Comparison of ENCODE assay signal across 19 cellular contexts in the genomic region with DNA sequence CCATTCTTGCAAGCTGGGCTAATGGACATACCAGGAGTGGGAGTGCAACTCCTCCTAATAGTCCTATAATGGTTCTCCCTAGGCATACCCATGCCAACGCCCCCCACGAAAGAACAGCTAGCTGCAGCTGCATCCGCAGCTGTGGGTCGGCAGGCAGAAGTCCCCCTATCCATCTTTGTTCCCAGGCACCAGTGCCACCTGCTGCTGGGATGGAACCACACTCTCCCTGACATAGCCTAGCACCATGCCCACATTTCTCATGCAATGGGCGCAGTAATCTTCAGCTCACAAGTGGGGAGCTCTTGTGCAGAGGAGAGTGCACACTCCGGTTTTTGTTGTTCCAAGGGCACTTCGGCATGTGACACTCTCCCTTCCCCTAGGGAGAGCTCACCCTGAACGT.
"Had no signal": no experiment of that assay in that cellular context is flagged by ENCODE, and none has a peak within 500 bp of the region (broad histone marks: within the 10 kb centered on the region; RNA-seq: fewer than 3 reads in every experiment).

No MANE protein-coding gene starts in this region.

- H3K4me1 ChIP-seq: colonic mucosa, foreskin keratinocyte, parathyroid adenoma, prostate gland, suprapubic skin, thyroid gland, upper lobe of left lung, uterus had no signal

- FAIRE-seq: endothelial cell of umbilical vein, islet of Langerhans had no signal

- H3K9ac ChIP-seq: parathyroid adenoma had no signal

- H3K36me3 ChIP-seq: colonic mucosa, prostate gland, suprapubic skin, thyroid gland, upper lobe of left lung, uterus had no signal

- H3K27ac Mint-ChIP-seq: naive thymus-derived CD8-positive, alpha-beta T cell had no signal

- H3K79me2 ChIP-seq: parathyroid adenoma had no signal

- H3K4me3 Mint-ChIP-seq: naive thymus-derived CD8-positive, alpha-beta T cell had no signal

- H3K9me3 ChIP-seq: colonic mucosa, prostate gland, suprapubic skin, thyroid gland, uterus had no signal

- H3K4me3 ChIP-seq: colonic mucosa, prostate gland, suprapubic skin, thyroid gland, upper lobe of left lung, uterus had no signal

- H3K27ac ChIP-seq: colonic mucosa, foreskin keratinocyte, parathyroid adenoma, prostate gland, suprapubic skin, thyroid gland, upper lobe of left lung, uterus had no signal

- ATAC-seq: foreskin keratinocyte; naive thymus-derived CD8-positive, alpha-beta T cell; sciatic nerve had no signal

- H3K27me3 Mint-ChIP-seq: naive thymus-derived CD8-positive, alpha-beta T cell had no signal

- H3K27me3 ChIP-seq: colonic mucosa, foreskin keratinocyte, suprapubic skin, thyroid gland, upper lobe of left lung, uterus had no signal

- DNase-seq: colonic mucosa; dermis blood vessel endothelial cell; erythroblast; foreskin keratinocyte; kidney glomerular epithelial cell; naive thymus-derived CD8-positive, alpha-beta T cell; retina; stimulated activated CD4-positive, alpha-beta T cell treated with anti-CD3 and anti-CD28 coated beads, Interleukin-2, amount 100 ng/mL, for 24 hours; stimulated activated CD4-positive, alpha-beta T cell treated with anti-CD3 and anti-CD28 coated beads, Interleukin-4, amount 100 ng/mL, for 4 hours; stimulated activated naive CD4-positive, alpha-beta T cell; thyroid gland; uterus had no signal

- H3K4me1 Mint-ChIP-seq: naive thymus-derived CD8-positive, alpha-beta T cell had no signal

- H3K36me3 Mint-ChIP-seq: naive thymus-derived CD8-positive, alpha-beta T cell had no signal

- H2AFZ ChIP-seq: parathyroid adenoma had no signal
